ENCODE assay signal across 15 cellular contexts in the genomic region with DNA sequence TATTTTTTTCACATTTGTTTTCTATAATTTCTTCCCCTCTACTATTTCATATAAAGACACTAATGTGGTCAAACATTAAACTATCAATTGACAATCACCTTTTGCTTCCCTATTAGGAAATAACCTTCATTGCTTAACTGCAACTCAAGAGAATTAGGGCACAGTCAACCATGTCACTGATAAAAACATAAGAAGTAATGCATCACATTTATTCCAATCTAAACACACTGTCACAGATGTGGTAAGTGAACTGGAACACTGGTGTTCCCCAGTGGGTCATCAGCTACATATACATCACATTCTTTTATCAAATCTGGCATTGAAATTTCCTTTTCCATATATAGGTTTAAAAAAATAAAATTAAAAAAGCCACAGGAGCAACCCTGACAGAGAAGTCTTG. TPM values are rescaled to one million over a fixed set of nuclear protein-coding genes. Genes with fewer than 3 reads are reported as not detected.
DNase-seq lines count a peak whose midpoint lies in the region; ATAC-seq, FAIRE-seq and TF ChIP-seq lines count a peak whose summit lies in the region.
"Had no signal": no experiment of that assay in that cellular context is flagged by ENCODE, and none has a peak within 500 bp of the region (broad histone marks: within the 10 kb centered on the region; RNA-seq: fewer than 3 reads in every experiment).

No MANE protein-coding gene starts in this region.

- H4K8ac ChIP-seq in H1 (ENCODE audit: extremely low read depth, insufficient read depth, low read length): no peak overlapping the region

- no peak overlapping the region for H2BK20ac ChIP-seq in H1 (ENCODE audit: low read length)

- no peaks in the 10 kb centered on the region for H3K36me3 ChIP-seq in left ventricle myocardium inferior
- no peaks in the 10 kb centered on the region for H3K36me3 ChIP-seq in right atrium auricular region
- no peaks in the 10 kb centered on the region for H3K36me3 ChIP-seq in H1 (ENCODE audit: control insufficient read depth in 2 of 4, insufficient read depth in 4 of 4, low read length in 3 of 4)

- no peak for TF ChIP-seq EP300 in H1 (IDR thresholded peaks at IDR 0.05; ENCODE audit: borderline replicate concordance in 1 of 2, low read depth in 2 of 2, low read length in 2 of 2)

- H3K27ac Mint-ChIP-seq in neural crest cell (ENCODE audit: unreplicated experiment): no peak overlapping the region

- H3K4me1 Mint-ChIP-seq in neural crest cell: peaks cover 51% of the 10 kb centered on the region

- H4K5ac ChIP-seq in H1 (ENCODE audit: insufficient read length, low read depth, low read length): no peak overlapping the region

- H3K27ac ChIP-seq in left ventricle myocardium inferior (replicated peaks): peak overlapping the region; percentile 78
- H3K27ac ChIP-seq in right atrium auricular region: no peak overlapping the region
- H3K27ac ChIP-seq in H1 (ENCODE audit: low read depth, low read length): no peak overlapping the region

- H3K23me2 ChIP-seq in H1 (ENCODE audit: low read depth, low read length): peaks cover 27% of the 10 kb centered on the region

- H2BK15ac ChIP-seq in H1 (ENCODE audit: low read length): no peak overlapping the region

- no peak overlapping the region for H3K14ac ChIP-seq in H1 (ENCODE audit: insufficient read length)

- no peak overlapping the region for H3K23ac ChIP-seq in H1 (ENCODE audit: insufficient read length)

- peaks cover 20% of the 10 kb centered on the region for H3K27me3 Mint-ChIP-seq in neural crest cell (ENCODE audit: low read depth)

- H3K4me3 ChIP-seq in left ventricle myocardium inferior (no peak overlapping the region), right atrium auricular region (no peak overlapping the region), H1 (ENCODE audit: extremely low read depth in 1 of 4, insufficient read depth in 2 of 4, low read depth in 3 of 4, low read length in 4 of 4) (peak overlapping the region in 1 of 4 experiments; percentile 60; a peak in 1 of 8 replicates)

- H3K4ac ChIP-seq in H1 (replicated peaks; ENCODE audit: insufficient read length, low read depth, low read length): no peak overlapping the region

- no peaks in the 10 kb centered on the region for H3K36me3 Mint-ChIP-seq in neural crest cell (ENCODE audit: low read depth)

- H3K4me2 ChIP-seq in H1 (ENCODE audit: insufficient read depth in 1 of 2, low read depth in 2 of 2, low read length in 2 of 2): peak overlapping the region; percentile 72 to 93; a peak in 2 of 4 replicates

- CTCF ChIA-PET in H1 (lab: Charles Lee; ENCODE audit: partially characterized antibody): interaction anchor here (0.7 to 34.2 kb wide), 9 partner anchors 11 to 157 kb away, joined by 3 to 576 read pairs (median 48); no protein-coding TSS in a partner anchor

- H3K27me3 ChIP-seq in left ventricle myocardium inferior (ENCODE audit: low read depth) (no peaks in the 10 kb centered on the region), right atrium auricular region (no peaks in the 10 kb centered on the region), H1 (replicated peaks in 1 of 4; ENCODE audit: control insufficient read depth in 3 of 4, extremely low read depth in 1 of 4, insufficient read depth in 3 of 4, low read length in 3 of 4) (peaks cover 11 to 42% (median 35%) of the 10 kb centered on the region in 4 experiments)

- H4K91ac ChIP-seq in H1 (replicated peaks; ENCODE audit: insufficient read length, low read length): no peak overlapping the region

- H3K9me3 Mint-ChIP-seq in neural crest cell: no peaks in the 10 kb centered on the region

- H3K18ac ChIP-seq in H1 (ENCODE audit: extremely low read depth, low read length): no peak overlapping the region

- TF ChIP-seq POLR2A in H1 (IDR thresholded peaks at IDR 0.05; ENCODE audit: control extremely low read depth in 1 of 2, low read depth in 2 of 2, low read length in 2 of 2): no peak

- H3K9me3 ChIP-seq in left ventricle myocardium inferior (replicated peaks): no peaks in the 10 kb centered on the region
- H3K9me3 ChIP-seq in right atrium auricular region: no peaks in the 10 kb centered on the region
- H3K9me3 ChIP-seq in H1 (ENCODE audit: insufficient read depth in 2 of 2, low read depth in 1 of 2, low read length in 1 of 2): no peaks in the 10 kb centered on the region

- no peaks in the 10 kb centered on the region for H3K79me2 ChIP-seq in H1 (ENCODE audit: control insufficient read depth in 1 of 2, insufficient read depth in 2 of 2, low read length in 2 of 2)

- DNase-seq in left ventricle myocardium inferior (no peak), right atrium auricular region (ENCODE audit: low spot score) (no peak), H1 (ENCODE audit: low read depth in 1 of 2, low spot score in 2 of 2) (no peak), neural crest cell (ENCODE audit: low read depth, low spot score) (no peak), NCI-H2171 treated with DMSO at 0.1 percent for 48 hours (lab: John Stamatoyannopoulos, UW) (no peak)
- DNase-seq in central memory CD4-positive, alpha-beta T cell: no peak
- no peak for DNase-seq in activated CD4-positive, alpha-beta T cell treated with anti-CD3 and anti-CD28 coated beads, Interleukin-2, amount 50 U/mL, for 4 hours
- DNase-seq: NCI-H1417, NCI-H187 treated with DMSO at 0.1 percent for 48 hours, OCI-M1, RPMI8226, SIG-M5 had no signal

- no peak overlapping the region for H2AK5ac ChIP-seq in H1 (ENCODE audit: low read depth, low read length)

- H3K56ac ChIP-seq in H1 (replicated peaks; ENCODE audit: insufficient read length, low read depth, low read length): no peak overlapping the region

- intact Hi-C loops in left ventricle myocardium inferior (cut with micrococcal nuclease): loop anchor here (10.0 kb wide), 1 partner anchor 150 kb away; no protein-coding TSS in a partner anchor

- peak overlapping the region; percentile 80 for H3K4me3 Mint-ChIP-seq in neural crest cell

- TF ChIP-seq RAD21 in H1 (IDR thresholded peaks at IDR 0.05 in 1 of 2, conservative IDR thresholded peaks at IDR 0.05 in 1 of 2; ENCODE audit: low read depth in 2 of 2, low read length in 2 of 2): no peak

- POLR2A ChIA-PET in H1 (lab: Charles Lee; ENCODE audit: partially characterized antibody): no interaction called here

- ATAC-seq in HG03521 (IDR thresholded peaks at IDR 0.05; ENCODE audit: unreplicated experiment): no peak
- ATAC-seq: HCT116 had no signal

- no peak overlapping the region for H2BK12ac ChIP-seq in H1 (ENCODE audit: low read depth, low read length)

- H2BK120ac ChIP-seq in H1 (replicated peaks; ENCODE audit: low read depth, low read length): no peak overlapping the region

- no peaks in the 10 kb centered on the region for H3K79me1 ChIP-seq in H1 (ENCODE audit: low read depth, low read length)

- FAIRE-seq in H1 (lab: Jason Lieb, UNC): no peak
- FAIRE-seq: A204.1 had no signal

- peaks cover 0 to 3% of the 10 kb centered on the region in 2 experiments for H4K20me1 ChIP-seq in H1 (replicated peaks in 1 of 2; ENCODE audit: control insufficient read depth in 1 of 2, insufficient read depth in 2 of 2, low read length in 2 of 2)

- H3K9ac ChIP-seq in H1 (replicated peaks in 1 of 4; ENCODE audit: extremely low read depth in 1 of 4, low read depth in 3 of 4, low read length in 3 of 4): no peak overlapping the region

- H2AFZ ChIP-seq in H1 (ENCODE audit: low read length): no peak overlapping the region

- H3K4me1 ChIP-seq in left ventricle myocardium inferior (peaks cover 61% of the 10 kb centered on the region), right atrium auricular region (peaks cover 0 to 46% of the 10 kb centered on the region in 2 donors), H1 (replicated peaks in 1 of 4; ENCODE audit: control insufficient read depth in 3 of 4, insufficient read depth in 4 of 4, low read length in 3 of 4) (peaks cover 3 to 21% (median 16%) of the 10 kb centered on the region in 4 experiments)

- TF ChIP-seq CTCF in left ventricle myocardium inferior (IDR thresholded peaks at IDR 0.05; ENCODE audit: borderline replicate concordance): no peak
- TF ChIP-seq CTCF in right atrium auricular region (IDR thresholded peaks at IDR 0.05): no peak
- TF ChIP-seq CTCF in H1 (IDR thresholded peaks at IDR 0.05; ENCODE audit: control extremely low read depth in 1 of 3, insufficient read depth in 1 of 3, low read depth in 1 of 3, low read length in 3 of 3): no peak
- TF ChIP-seq CTCF in neural crest cell (conservative IDR thresholded peaks at IDR 0.05): no peak

- H2BK5ac ChIP-seq in H1 (ENCODE audit: low read depth, low read length): no peak overlapping the region

TF ChIP-seq in H1, 55 proteins besides CTCF, POLR2A, EP300 and RAD21:
- TF ChIP-seq CREB1 (IDR thresholded peaks at IDR 0.05) (no peak), TAF7 (optimal IDR thresholded peaks at IDR 0.05; ENCODE audit: borderline replicate concordance, low read depth, low read length) (no peak), BCL11A (IDR thresholded peaks at IDR 0.05; ENCODE audit: low read depth in 2 of 2, low read length in 2 of 2) (no peak), GTF2F1 (IDR thresholded peaks at IDR 0.05; ENCODE audit: borderline replicate concordance, low read depth, low read length) (no peak)

RNA-seq across cellular contexts. Expression of gene TRIL, which starts 3.7 kb away (rescaled TPM):
- total RNA-seq in left ventricle myocardium inferior (1.9 TPM), right atrium auricular region (1 to 10 TPM in 1 of 2 donors, under 1 TPM in 1; 0.83 to 4.4 TPM), neural crest cell (60.7 and 61.5 TPM in 2 replicates)
- 5.5 and 5.8 TPM in 2 replicates for total RNA-seq in H1 (2021; fragmentation: NEBNext Ultra II Directional; extraction: Animal tissue kit (Norgen Biotek cat#: 25700))
- 3.9 and 4.9 TPM in 2 replicates for polyA plus RNA-seq in H1 (2011; rRNA removed)
- 3.8 TPM for polyA plus RNA-seq in H1 (2011; cell fraction: cytosol; rRNA removed)
- 3.8 TPM for polyA plus RNA-seq in H1 (2011; cell fraction: nucleus; rRNA removed)
- 2.7 to 5.3 TPM (median 4.3 TPM) in 4 replicates for polyA plus RNA-seq in H1 (2012, experiment 1 of 2)
- 3.1 TPM for polyA plus RNA-seq in H1 (2012, experiment 2 of 2)
- 5.8 TPM for polyA plus RNA-seq in H1 (2013, experiment 1 of 2)
- 5.7 TPM for polyA plus RNA-seq in H1 (2013, experiment 2 of 2)
- polyA minus RNA-seq in H1 (2011; rRNA and poly(A)+ RNA removed): 2.6 and 3.0 TPM in 2 replicates
- 5.1 TPM for polyA minus RNA-seq in H1 (2011; cell fraction: cytosol; rRNA and poly(A)+ RNA removed)
- 5.2 TPM for polyA minus RNA-seq in H1 (2011; cell fraction: nucleus; rRNA and poly(A)+ RNA removed)
